In genomic region chr4:1368421-1369090, GRCh38 we compare ENCODE assay signal across 25 cellular contexts. TPM values are rescaled to one million over a fixed set of nuclear protein-coding genes. Genes with fewer than 3 reads are reported as not detected.
DNase-seq lines count a peak whose midpoint lies in the region; ATAC-seq, FAIRE-seq and TF ChIP-seq lines count a peak whose summit lies in the region.
"Had no signal": no experiment of that assay in that cellular context is flagged by ENCODE, and none has a peak within 500 bp of the region (broad histone marks: within the 10 kb centered on the region; RNA-seq: fewer than 3 reads in every experiment).

No MANE protein-coding gene starts in this region.

- H3K4me3 ChIP-seq in IMR-90 (ENCODE audit: insufficient read depth, low read depth, low read length), result no peak overlapping the region
- no peak overlapping the region for H3K4me3 ChIP-seq in kidney (ENCODE audit: low read length in 2 of 2)
- H3K4me3 ChIP-seq: breast epithelium, dorsolateral prefrontal cortex, esophagus muscularis mucosa, MG63, prostate gland, tibial nerve had no signal

- no peak overlapping the region for H4K5ac ChIP-seq in IMR-90 (ENCODE audit: low read depth, low read length)

- no peak overlapping the region for H3K4ac ChIP-seq in IMR-90 (ENCODE audit: low read depth, low read length)

- H3K4me1 ChIP-seq in IMR-90 (ENCODE audit: control insufficient read depth, insufficient read depth, low read length) (no peaks in the 10 kb centered on the region), kidney (ENCODE audit: control insufficient read depth in 1 of 2, insufficient read depth in 1 of 2, low read depth in 1 of 2, low read length in 2 of 2) (no peaks in the 10 kb centered on the region)
- H3K4me1 ChIP-seq: breast epithelium, esophagus muscularis mucosa, prostate gland had no signal

- no peak overlapping the region for H3K14ac ChIP-seq in IMR-90 (replicated peaks; ENCODE audit: low read depth, low read length)

- TF ChIP-seq CTCF in IMR-90 (conservative IDR thresholded peaks at IDR 0.05; ENCODE audit: low read depth, low read length) (no peak), kidney (IDR thresholded peaks at IDR 0.05; ENCODE audit: borderline replicate concordance, extremely low read depth, insufficient read depth) (no peak)

- H3K4me2 ChIP-seq in IMR-90 (ENCODE audit: low read depth, low read length), result no peak overlapping the region

- BruUV-seq in IMR-90 (replicated peaks; lab: Mats Ljungman, UMichigan), result no TSS peak

- POLR2A ChIA-PET in activated CD4-positive, alpha-beta T cell treated with anti-CD3 and anti-CD28 coated beads for 36 hours (lab: Charles Lee), result no interaction called here
- POLR2A ChIA-PET in IMR-90 (lab: Charles Lee; ENCODE audit: unreplicated experiment), result no interaction called here

- no peak overlapping the region for H2AFZ ChIP-seq in IMR-90 (replicated peaks; ENCODE audit: low read length, poor library complexity)

- no peaks in the 10 kb centered on the region for H3K4me1 Mint-ChIP-seq in activated CD4-positive, alpha-beta T cell treated with anti-CD3 and anti-CD28 coated beads for 36 hours
- H3K4me1 Mint-ChIP-seq in activated CD4-positive, alpha-beta T cell treated with anti-CD3 and anti-CD28 coated beads, Interleukin-2, amount 10 ng/mL, durations not matched to agents 24 days and 14 days, result no peaks in the 10 kb centered on the region
- H3K4me1 Mint-ChIP-seq: activated naive CD8-positive, alpha-beta T cell treated with anti-CD3 and anti-CD28 coated beads for 36 hours had no signal

- no peak overlapping the region for H4K91ac ChIP-seq in IMR-90 (ENCODE audit: insufficient read depth, low read depth, low read length)

- H4K20me1 ChIP-seq in IMR-90 (ENCODE audit: insufficient read depth, low read length), result no peaks in the 10 kb centered on the region

- TF ChIP-seq RAD21 in IMR-90 (IDR thresholded peaks at IDR 0.05; ENCODE audit: low read length), result no peak

- no peak overlapping the region for H2AK5ac ChIP-seq in IMR-90 (ENCODE audit: low read depth, low read length)

- H2BK5ac ChIP-seq in IMR-90 (ENCODE audit: low read depth, low read length, poor library complexity, severe bottlenecking), result no peak overlapping the region

- no peaks in the 10 kb centered on the region for H3K79me1 ChIP-seq in IMR-90 (ENCODE audit: low read depth in 1 of 2, low read length in 2 of 2)

- no peak overlapping the region for H3K56ac ChIP-seq in IMR-90 (ENCODE audit: extremely low read depth, insufficient read depth, low read length)

- H3K27me3 ChIP-seq in IMR-90 (ENCODE audit: control insufficient read depth, insufficient read depth, low read length), result no peaks in the 10 kb centered on the region
- H3K27me3 ChIP-seq: breast epithelium, dorsolateral prefrontal cortex, esophagus muscularis mucosa, MG63, tibial nerve had no signal

- peak overlapping the region; percentile 7 for H2AK9ac ChIP-seq in IMR-90 (replicated peaks; ENCODE audit: low read depth, low read length, poor library complexity)

- H3K27ac Mint-ChIP-seq in activated CD4-positive, alpha-beta T cell treated with anti-CD3 and anti-CD28 coated beads for 36 hours, result no peak overlapping the region
- H3K27ac Mint-ChIP-seq in activated CD4-positive, alpha-beta T cell treated with anti-CD3 and anti-CD28 coated beads, Interleukin-2, amount 10 ng/mL, durations not matched to agents 24 days and 14 days, result no peak overlapping the region
- H3K27ac Mint-ChIP-seq: activated naive CD8-positive, alpha-beta T cell treated with anti-CD3 and anti-CD28 coated beads for 36 hours; activated T-cell treated with anti-CD3 and anti-CD28 coated beads, Interleukin-2, amount 50 U/mL, for 24 hours; stimulated activated naive B cell treated with anti-CD40 and anti-IgM and Interleukin-4, amounts not matched to agents 10 μg/mL and 1 μg/mL and 100 μg/mL, for 72 hours had no signal

- no peak overlapping the region for H3K9ac ChIP-seq in IMR-90 (ENCODE audit: low read depth, low read length)
- no peak overlapping the region for H3K9ac ChIP-seq in kidney (ENCODE audit: low read length in 2 of 2)

- 93% methylated on average over 14 of the region's 24 CpGs; no CpG with 5 or more reads in 1 of the 2 experiments for WGBS in IMR-90 (ENCODE audit: extremely low coverage in 2 of 2, insufficient read length in 1 of 2), 2 experiments

- dilution Hi-C loops in IMR-90 (cut with HindIII; ENCODE audit: low sequenced_read_pairs, unreplicated experiment), result no loop called here

- H3K23ac ChIP-seq in IMR-90 (ENCODE audit: low read depth, low read length), result no peak overlapping the region

- H2BK120ac ChIP-seq in IMR-90 (ENCODE audit: low read depth, low read length), result no peak overlapping the region

- no peak overlapping the region for H2BK15ac ChIP-seq in IMR-90 (ENCODE audit: low read depth, low read length)

- no peak for FAIRE-seq in kidney (lab: Jason Lieb, UNC)

- in situ Hi-C loops in IMR-90 (cut with MboI; ENCODE audit: low sequenced_read_pairs), result no loop called here

- no peak overlapping the region for H4K8ac ChIP-seq in IMR-90 (ENCODE audit: low read depth in 2 of 2, low read length in 2 of 2)

- no peak for ATAC-seq in activated CD4-positive, alpha-beta T cell treated with anti-CD3 and anti-CD28 coated beads for 36 hours
- ATAC-seq in IMR-90 (ENCODE audit: low read depth) (no peak), sciatic nerve (no peak), HG03457 (IDR thresholded peaks at IDR 0.05; ENCODE audit: unreplicated experiment) (no peak)
- ATAC-seq: stimulated activated naive B cell treated with anti-CD40 and anti-IgM and Interleukin-4, amounts not matched to agents 10 μg/mL and 1 μg/mL and 100 μg/mL, for 72 hours had no signal

- H3K4me3 Mint-ChIP-seq in activated CD4-positive, alpha-beta T cell treated with anti-CD3 and anti-CD28 coated beads for 36 hours, result no peak overlapping the region
- H3K4me3 Mint-ChIP-seq in activated CD4-positive, alpha-beta T cell treated with anti-CD3 and anti-CD28 coated beads, Interleukin-2, amount 10 ng/mL, durations not matched to agents 24 days and 14 days, result no peak overlapping the region
- H3K4me3 Mint-ChIP-seq: activated naive CD8-positive, alpha-beta T cell treated with anti-CD3 and anti-CD28 coated beads for 36 hours; activated T-cell treated with anti-CD3 and anti-CD28 coated beads, Interleukin-2, amount 50 U/mL, for 24 hours; stimulated activated naive B cell treated with anti-CD40 and anti-IgM and Interleukin-4, amounts not matched to agents 10 μg/mL and 1 μg/mL and 100 μg/mL, for 72 hours had no signal

- CTCF ChIA-PET in activated CD4-positive, alpha-beta T cell treated with anti-CD3 and anti-CD28 coated beads for 36 hours (lab: Charles Lee), result no interaction called here
- CTCF ChIA-PET in IMR-90 (lab: Yijun Ruan, JAX), result no interaction called here

- no peaks in the 10 kb centered on the region for H3K27me3 Mint-ChIP-seq in activated CD4-positive, alpha-beta T cell treated with anti-CD3 and anti-CD28 coated beads for 36 hours
- no peaks in the 10 kb centered on the region for H3K27me3 Mint-ChIP-seq in activated CD4-positive, alpha-beta T cell treated with anti-CD3 and anti-CD28 coated beads, Interleukin-2, amount 10 ng/mL, durations not matched to agents 24 days and 14 days
- H3K27me3 Mint-ChIP-seq: activated naive CD8-positive, alpha-beta T cell treated with anti-CD3 and anti-CD28 coated beads for 36 hours; activated T-cell treated with anti-CD3 and anti-CD28 coated beads, Interleukin-2, amount 50 U/mL, for 24 hours; stimulated activated naive B cell treated with anti-CD40 and anti-IgM and Interleukin-4, amounts not matched to agents 10 μg/mL and 1 μg/mL and 100 μg/mL, for 72 hours had no signal

- DNase-seq in activated CD4-positive, alpha-beta T cell treated with anti-CD3 and anti-CD28 coated beads for 36 hours, result peak; percentile 3
- no peak for DNase-seq in activated CD4-positive, alpha-beta T cell treated with anti-CD3 and anti-CD28 coated beads, Interleukin-2, amount 10 ng/mL, durations not matched to agents 24 days and 14 days
- no peak for DNase-seq in IMR-90
- peak; percentile 68 for DNase-seq in kidney
- peak; percentile 44 for DNase-seq in sciatic nerve (ENCODE audit: low spot score)
- DNase-seq in stimulated activated CD8-positive, alpha-beta memory T cell treated with anti-CD3 and anti-CD28 coated beads, Interleukin-4, amount 100 ng/mL, for 48 hours, result no peak
- no peak for DNase-seq in MV-4-11 (lab: John Stamatoyannopoulos, UW)
- DNase-seq: ACHN; activated CD4-positive, alpha-beta T cell treated with anti-CD3 and anti-CD28 coated beads, Interleukin-2, amount 50 U/mL, for 4 hours; activated naive CD8-positive, alpha-beta T cell treated with anti-CD3 and anti-CD28 coated beads for 36 hours; activated T-cell treated with anti-CD3 and anti-CD28 coated beads, Interleukin-2, amount 50 U/mL, for 24 hours; DMS153; mammary epithelial cell; MG63; NCI-H146; NCI-H2227 treated with DMSO at 0.1 percent for 48 hours; RPMI8226; stimulated activated CD4-positive, alpha-beta T cell treated with anti-CD3 and anti-CD28 coated beads, Interleukin-12 subunit alpha, Interleukin-12 subunit beta, amount 100 ng/mL, for 4 hours; stimulated activated naive B cell treated with anti-CD40 and anti-IgM and Interleukin-4, amounts not matched to agents 10 μg/mL and 1 μg/mL and 100 μg/mL, for 72 hours had no signal

- intact Hi-C loops in activated CD4-positive, alpha-beta T cell treated with anti-CD3 and anti-CD28 coated beads for 36 hours (cut with DNase I, micrococcal nuclease), result no loop called here
- intact Hi-C loops in activated CD4-positive, alpha-beta T cell treated with anti-CD3 and anti-CD28 coated beads, Interleukin-2, amount 10 ng/mL, durations not matched to agents 24 days and 14 days (cut with micrococcal nuclease), result no loop called here
- intact Hi-C loops in IMR-90 (cut with micrococcal nuclease) (loop anchor here (10.0 kb wide), 1 partner anchor 356 kb away; the partner anchor contains the start of genes TACC3 and TMEM129), kidney (cut with DNase I) (no loop called here), sciatic nerve (cut with DNase I) (no loop called here)

- H3K9me3 ChIP-seq in IMR-90 (ENCODE audit: control insufficient read depth, insufficient read depth, low read length), result no peaks in the 10 kb centered on the region; the same call in 1 of the 2 replicates
- no peaks in the 10 kb centered on the region for H3K9me3 ChIP-seq in kidney (ENCODE audit: control insufficient read depth in 1 of 2, low read length in 2 of 2)
- H3K9me3 ChIP-seq: breast epithelium, esophagus muscularis mucosa, MG63, prostate gland, tibial nerve had no signal

- H3K9me3 Mint-ChIP-seq in activated CD4-positive, alpha-beta T cell treated with anti-CD3 and anti-CD28 coated beads for 36 hours (ENCODE audit: low read depth), result no peaks in the 10 kb centered on the region
- no peaks in the 10 kb centered on the region for H3K9me3 Mint-ChIP-seq in activated CD4-positive, alpha-beta T cell treated with anti-CD3 and anti-CD28 coated beads, Interleukin-2, amount 10 ng/mL, durations not matched to agents 24 days and 14 days
- H3K9me3 Mint-ChIP-seq: activated naive CD8-positive, alpha-beta T cell treated with anti-CD3 and anti-CD28 coated beads for 36 hours; activated T-cell treated with anti-CD3 and anti-CD28 coated beads, Interleukin-2, amount 50 U/mL, for 24 hours; stimulated activated naive B cell treated with anti-CD40 and anti-IgM and Interleukin-4, amounts not matched to agents 10 μg/mL and 1 μg/mL and 100 μg/mL, for 72 hours had no signal

- no peaks in the 10 kb centered on the region; the same call in 1 of the 2 replicates for H3K9me1 ChIP-seq in IMR-90 (ENCODE audit: insufficient read depth, low read length)

- no peak overlapping the region for H3K18ac ChIP-seq in IMR-90 (ENCODE audit: low read depth, low read length)

- H3K27ac ChIP-seq in IMR-90 (ENCODE audit: insufficient read depth, low read length), result no peak overlapping the region
- H3K27ac ChIP-seq in kidney (ENCODE audit: low read depth in 2 of 2, low read length in 2 of 2), result no peak overlapping the region
- H3K27ac ChIP-seq: breast epithelium, dorsolateral prefrontal cortex, esophagus muscularis mucosa, prostate gland, tibial nerve had no signal

- H3K36me3 Mint-ChIP-seq in activated CD4-positive, alpha-beta T cell treated with anti-CD3 and anti-CD28 coated beads for 36 hours (ENCODE audit: low read depth), result peaks cover 7% of the 10 kb centered on the region
- H3K36me3 Mint-ChIP-seq in activated CD4-positive, alpha-beta T cell treated with anti-CD3 and anti-CD28 coated beads, Interleukin-2, amount 10 ng/mL, durations not matched to agents 24 days and 14 days (ENCODE audit: low read depth), result peaks cover 2% of the 10 kb centered on the region

- TF ChIP-seq POLR2A in IMR-90 (IDR thresholded peaks at IDR 0.05; ENCODE audit: low read depth, low read length), result no peak

- no peak overlapping the region for H2BK20ac ChIP-seq in IMR-90 (ENCODE audit: low read depth, low read length)

- H3K36me3 ChIP-seq in IMR-90 (ENCODE audit: control insufficient read depth, insufficient read depth, low read length) (peaks cover 21% of the 10 kb centered on the region), kidney (ENCODE audit: control insufficient read depth in 1 of 2, insufficient read depth in 2 of 2, low read length in 2 of 2) (peaks cover 2 to 12% of the 10 kb centered on the region in 2 donors)
- H3K36me3 ChIP-seq: breast epithelium, MG63, prostate gland had no signal

RNA-seq across cellular contexts. Expression of gene UVSSA, which starts 21.5 kb away (rescaled TPM):
- 10 to 100 TPM; 14.8 to 18.1 TPM for total RNA-seq in activated CD4-positive, alpha-beta T cell treated with anti-CD3 and anti-CD28 coated beads for 36 hours
- 28.3 and 28.4 TPM in 2 replicates for total RNA-seq in activated CD4-positive, alpha-beta T cell treated with anti-CD3 and anti-CD28 coated beads, Interleukin-2, amount 10 ng/mL, durations not matched to agents 24 days and 14 days
- total RNA-seq in IMR-90 (2012; rRNA removed) (1.4 TPM in 2 replicates), kidney (32.5 TPM), sciatic nerve (33.5 TPM)
- polyA plus RNA-seq in IMR-90 (2012; rRNA removed) (8.4 and 9.4 TPM in 2 replicates), kidney (ENCODE audit: insufficient read depth, low read depth, low replicate concordance) (5.2 TPM)
- 5.7 and 5.9 TPM in 2 replicates for polyA plus RNA-seq in IMR-90 (2012; cell fraction: cytosol; rRNA removed)
- polyA plus RNA-seq in IMR-90 (2012; cell fraction: nucleus; rRNA removed; ENCODE audit: low replicate concordance), result 63.0 and 126 TPM in 2 replicates

RNA-seq across cellular contexts. Expression of gene NKX1-1, which starts 37.7 kb away (rescaled TPM):
- total RNA-seq in activated CD4-positive, alpha-beta T cell treated with anti-CD3 and anti-CD28 coated beads for 36 hours, result not detected
- total RNA-seq in activated CD4-positive, alpha-beta T cell treated with anti-CD3 and anti-CD28 coated beads, Interleukin-2, amount 10 ng/mL, durations not matched to agents 24 days and 14 days, result not detected in 2 replicates
- total RNA-seq in IMR-90 (2012; rRNA removed) (not detected in 2 replicates), kidney (not detected), sciatic nerve (not detected)
- polyA plus RNA-seq in IMR-90 (2012; rRNA removed) (not detected in 2 replicates), kidney (ENCODE audit: insufficient read depth, low read depth, low replicate concordance) (not detected)
- not detected in 2 replicates for polyA plus RNA-seq in IMR-90 (2012; cell fraction: cytosol; rRNA removed)
- polyA plus RNA-seq in IMR-90 (2012; cell fraction: nucleus; rRNA removed; ENCODE audit: low replicate concordance), result not detected in 2 replicates
- total RNA-seq: activated naive CD8-positive, alpha-beta T cell treated with anti-CD3 and anti-CD28 coated beads for 36 hours; breast epithelium; dorsolateral prefrontal cortex; esophagus muscularis mucosa; mammary epithelial cell; prostate gland; tibial nerve had no signal
- polyA plus RNA-seq: mammary epithelial cell had no signal

Comparison
In these comparisons a context has a peak if more than half of its experiments do, and no peak if none do; other contexts are left out.
1. DNase-seq: peak in activated CD4-positive, alpha-beta T cell treated with anti-CD3 and anti-CD28 coated beads for 36 hours (single experiment), kidney (single experiment) and sciatic nerve (single experiment); none in activated CD4-positive, alpha-beta T cell treated with anti-CD3 and anti-CD28 coated beads, Interleukin-2, amount 10 ng/mL, durations not matched to agents 24 days and 14 days (single experiment), IMR-90 (single experiment), stimulated activated CD8-positive, alpha-beta memory T cell treated with anti-CD3 and anti-CD28 coated beads, Interleukin-4, amount 100 ng/mL, for 48 hours (single experiment) and MV-4-11 (single experiment).